Comparison of ENCODE assay signal across 8 cellular contexts in the genomic region with DNA sequence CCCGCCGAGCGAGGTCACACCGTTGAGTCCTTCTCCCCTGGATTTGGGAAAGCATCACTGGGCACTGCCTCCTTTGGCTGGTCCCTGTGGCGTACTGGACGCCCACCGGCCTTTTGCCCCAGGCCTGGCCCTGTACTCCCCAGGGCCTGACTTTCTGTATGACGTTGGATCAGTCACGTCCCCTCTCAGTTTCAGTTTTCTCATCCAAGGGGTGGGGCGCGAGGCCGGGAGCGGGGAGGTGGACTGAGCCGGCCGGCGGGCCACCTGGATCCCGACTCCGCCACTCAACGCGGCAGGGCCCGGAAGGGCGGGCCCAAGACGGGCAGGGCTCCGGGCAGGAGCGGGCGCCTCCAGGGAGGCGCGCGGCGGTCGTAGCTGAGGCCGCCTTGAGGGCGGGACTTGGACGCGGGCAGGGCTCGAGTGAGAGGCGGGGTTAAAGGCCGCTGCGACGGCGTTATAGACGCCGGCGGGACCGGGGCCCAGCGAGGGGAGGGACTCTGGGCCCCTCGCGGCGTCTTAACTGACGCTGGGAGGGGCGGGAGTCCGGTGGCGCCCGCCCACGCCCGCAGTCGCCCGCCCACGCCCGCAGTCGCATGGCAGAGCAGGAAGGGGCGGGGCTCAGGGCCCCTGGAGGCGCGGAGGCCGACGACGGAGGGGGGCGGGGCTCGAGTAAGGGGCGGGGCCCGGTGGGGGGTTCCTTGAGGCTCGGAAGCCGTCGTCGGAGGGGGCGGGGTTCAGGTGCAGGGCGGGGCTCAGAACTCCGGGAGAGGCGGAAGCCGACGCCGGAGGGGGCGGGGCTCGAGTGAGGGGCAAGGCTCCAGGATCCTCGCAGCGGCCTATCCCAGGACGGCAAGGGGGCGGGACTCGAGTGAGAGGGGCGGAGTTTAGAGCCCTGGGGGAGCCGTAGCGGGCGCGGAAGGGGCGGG. TPM values are rescaled to one million over a fixed set of nuclear protein-coding genes. Genes with fewer than 3 reads are reported as not detected.
DNase-seq lines count a peak whose midpoint lies in the region; ATAC-seq and TF ChIP-seq lines count a peak whose summit lies in the region.

No MANE protein-coding gene starts in this region.

- H2AK5ac ChIP-seq in H9 (ENCODE audit: insufficient read length, low read length), result no peak overlapping the region

- H3K56ac ChIP-seq in H9 (ENCODE audit: insufficient read length, low read depth, low read length), result no peak overlapping the region

- no peak overlapping the region for H3K4ac ChIP-seq in H9 (ENCODE audit: low read depth, low read length)

- H3K27ac Mint-ChIP-seq in H9 (peak overlapping the region; percentile 21 to 91 (median 90); a peak in 4 of 7 replicates), nephron (peak overlapping the region; percentile 80 to 97 (median 88))

- H3K4me1 Mint-ChIP-seq in H9 (peaks cover 13 to 15% of the 10 kb centered on the region in 2 experiments), nephron (peaks cover 51% of the 10 kb centered on the region)

- H4K20me1 ChIP-seq in H9 (ENCODE audit: control insufficient read depth, insufficient read depth, insufficient read length), result peaks cover 3% of the 10 kb centered on the region

- H2BK12ac ChIP-seq in H9 (ENCODE audit: insufficient read length, low read depth, low read length), result no peak overlapping the region

- H2BK120ac ChIP-seq in H9 (ENCODE audit: low read depth, low read length, poor library complexity, severe bottlenecking), result no peak overlapping the region

- H3K36me3 Mint-ChIP-seq in H9 (ENCODE audit: insufficient read depth in 1 of 3, low read depth in 3 of 3), result peaks cover 0 to 2% (median 0%) of the 10 kb centered on the region in 3 experiments; a peak in 1 of 7 replicates
- H3K36me3 Mint-ChIP-seq in nephron (ENCODE audit: low read depth), result peaks cover 2% of the 10 kb centered on the region

- H3K4me1 ChIP-seq in ES-I3 (ENCODE audit: insufficient read depth, low read length), result peaks cover 7% of the 10 kb centered on the region; the same call in 1 of the 2 replicates
- H3K4me1 ChIP-seq in H9 (ENCODE audit: insufficient read depth, low read length), result no peaks in the 10 kb centered on the region; the same call in 1 of the 2 replicates
- peaks cover 21% of the 10 kb centered on the region for H3K4me1 ChIP-seq in RWPE2 (ENCODE audit: insufficient read depth, poor library complexity, severe bottlenecking)

- peak overlapping the region; percentile 70 for H3K14ac ChIP-seq in H9 (ENCODE audit: insufficient read depth, low read length)

- peak; percentile 80 for ATAC-seq in RWPE2 (ENCODE audit: low read depth)

- H3K79me2 ChIP-seq in H9 (ENCODE audit: insufficient read depth, low read length), result no peaks in the 10 kb centered on the region

- H3K4me3 Mint-ChIP-seq in H9, result peak overlapping the region; percentile 54 to 75
- peak overlapping the region; percentile 82 to 86 (median 85) for H3K4me3 Mint-ChIP-seq in nephron

- H3K27ac ChIP-seq in H9 (ENCODE audit: insufficient read length, low read depth, low read length) (peak overlapping the region; percentile 37), RWPE2 (ENCODE audit: poor library complexity, severe bottlenecking) (peak overlapping the region; percentile 75)

- H3K36me3 ChIP-seq in ES-I3 (ENCODE audit: insufficient read depth, low read length), result no peaks in the 10 kb centered on the region
- peaks cover 1% of the 10 kb centered on the region; the same call in 1 of the 2 replicates for H3K36me3 ChIP-seq in RWPE2 (ENCODE audit: low read depth)

- no peak overlapping the region for H4K91ac ChIP-seq in H9 (ENCODE audit: insufficient read length, low read depth, low read length)

- H3K18ac ChIP-seq in H9 (ENCODE audit: insufficient read length, low read depth, low read length), result peak overlapping the region; percentile 18

- H2AFZ ChIP-seq in H9 (ENCODE audit: low read length), result no peak overlapping the region

- no peaks in the 10 kb centered on the region; a peak in 1 of 5 replicates for H3K9me3 Mint-ChIP-seq in H9
- H3K9me3 Mint-ChIP-seq in nephron, result peaks cover 1% of the 10 kb centered on the region

- H2BK20ac ChIP-seq in H9 (ENCODE audit: low read depth, low read length, poor library complexity, severe bottlenecking), result no peak overlapping the region

- DNase-seq in H9 (peak; percentile 100), M059J (ENCODE audit: low read depth) (peak; percentile 96), RWPE2 (ENCODE audit: low spot score) (peak; percentile 99), fibroblast of the aortic adventitia (ENCODE audit: low read depth) (peak; percentile 99)
- DNase-seq in activated effector memory CD4-positive, alpha-beta T cell treated with Interleukin-2 at 50 U/mL for 16 hours, result peak; percentile 100
- peak; percentile 100 for DNase-seq in stimulated activated naive CD4-positive, alpha-beta T cell treated with Interleukin-2 at 50 U/mL for 16 hours (lab: John Stamatoyannopoulos, UW)

- H3K4me3 ChIP-seq in RWPE2 (ENCODE audit: severe bottlenecking), result peak overlapping the region; percentile 92
- H3K4me3 ChIP-seq in fibroblast of the aortic adventitia (ENCODE audit: low read depth, low read length), result peak overlapping the region; percentile 58

- no CpG with 5 or more reads among the region's 95 CpGs for WGBS in H9 (ENCODE audit: extremely low coverage, insufficient read length, low lambda C conversion rate)

- no peak overlapping the region for H4K8ac ChIP-seq in H9 (replicated peaks; ENCODE audit: insufficient read length, low read depth, low read length)

- TF ChIP-seq CTCF in H9 (conservative IDR thresholded peaks at IDR 0.05), result no peak
- no peak for TF ChIP-seq CTCF in RWPE2 (IDR thresholded peaks at IDR 0.05; ENCODE audit: poor library complexity, severe bottlenecking)
- no peak for TF ChIP-seq CTCF in fibroblast of the aortic adventitia (IDR thresholded peaks at IDR 0.05; ENCODE audit: insufficient read depth, low read length)
- no peak for TF ChIP-seq CTCF in nephron (IDR thresholded peaks at IDR 0.05; ENCODE audit: unreplicated experiment in 3 of 3)

- H3K27me3 Mint-ChIP-seq in H9 (ENCODE audit: low read depth), result peaks cover 2% of the 10 kb centered on the region
- H3K27me3 Mint-ChIP-seq in nephron (ENCODE audit: low read depth), result no peaks in the 10 kb centered on the region

- H3K79me1 ChIP-seq in H9 (ENCODE audit: insufficient read depth, low read depth, low read length, poor library complexity, severe bottlenecking), result no peaks in the 10 kb centered on the region

- H3K9ac ChIP-seq in ES-I3 (ENCODE audit: low read depth, low read length), result peak overlapping the region; percentile 58; the same call in 1 of the 2 replicates
- H3K9ac ChIP-seq in H9 (ENCODE audit: extremely low read depth, insufficient read length, low read length), result peak overlapping the region; percentile 39

- H2BK15ac ChIP-seq in H9 (ENCODE audit: low read depth, low read length), result no peak overlapping the region

- peaks cover 9% of the 10 kb centered on the region for H3K23me2 ChIP-seq in H9 (ENCODE audit: insufficient read length, low read depth, low read length, poor library complexity, severe bottlenecking)

- H3K4me2 ChIP-seq in H9 (ENCODE audit: insufficient read depth, insufficient read length, low read length), result peak overlapping the region; percentile 20

- peak overlapping the region; percentile 2 for H4K5ac ChIP-seq in H9 (ENCODE audit: insufficient read length, low read depth, low read length)

- no peaks in the 10 kb centered on the region for H3K9me3 ChIP-seq in ES-I3 (ENCODE audit: control insufficient read depth, insufficient read depth, low read length)
- no peaks in the 10 kb centered on the region for H3K9me3 ChIP-seq in H9 (ENCODE audit: control insufficient read depth, low read depth, low read length)
- H3K9me3 ChIP-seq in RWPE2 (ENCODE audit: severe bottlenecking), result no peaks in the 10 kb centered on the region

- no peak overlapping the region for H3T11ph ChIP-seq in H9 (ENCODE audit: low read length)

- no peak overlapping the region for H3K23ac ChIP-seq in H9 (ENCODE audit: insufficient read length, low read depth, low read length)

- H3K27me3 ChIP-seq in H9 (ENCODE audit: insufficient read depth, low read length), result no peaks in the 10 kb centered on the region
- H3K27me3 ChIP-seq in RWPE2 (ENCODE audit: insufficient read depth, poor library complexity, severe bottlenecking), result no peaks in the 10 kb centered on the region

- no peak overlapping the region for H2BK5ac ChIP-seq in H9 (ENCODE audit: insufficient read length, low read length)

RNA-seq across cellular contexts. Expression of gene CARD19, which starts 0.5 kb away (rescaled TPM):
- total RNA-seq in H9 (2021) (21.4 and 23.6 TPM in 2 replicates), fibroblast of the aortic adventitia (ENCODE audit: low replicate concordance) (12.4 and 38.9 TPM in 2 replicates)
- 85.7 and 88.4 TPM in 2 replicates for total RNA-seq in M059J (2014; rRNA removed; shearing (Covaris generic))

RNA-seq across cellular contexts. Expression of gene SUSD3, which starts 37.0 kb away (rescaled TPM):
- total RNA-seq in H9 (2021) (7.8 and 9.0 TPM in 2 replicates), fibroblast of the aortic adventitia (ENCODE audit: low replicate concordance) (0.09 TPM in 1 of 2 replicates, not detected in the other)
- 0.12 and 1.4 TPM in 2 replicates for total RNA-seq in M059J (2014; rRNA removed; shearing (Covaris generic))

RNA-seq across cellular contexts. Expression of gene NINJ1, which starts 38.6 kb away (rescaled TPM):
- 27.4 and 28.9 TPM in 2 replicates for total RNA-seq in H9 (2021)
- total RNA-seq in M059J (2014; rRNA removed; shearing (Covaris generic)), result 151 and 186 TPM in 2 replicates
- total RNA-seq in fibroblast of the aortic adventitia (ENCODE audit: low replicate concordance), result 1.9 and 14.6 TPM in 2 replicates

Comparison
In these comparisons a context has a peak if more than half of its experiments do, and no peak if none do; other contexts are left out.
1. Peak in every context shown above with its lines: DNase-seq, ATAC-seq, H3K4me3 ChIP-seq and H3K27ac ChIP-seq.